Comparison of ENCODE assay signal across 26 cellular contexts in genomic region chr6:61134028-61134427, GRCh38.
DNase-seq lines count a peak whose midpoint lies in the region; ATAC-seq, FAIRE-seq and TF ChIP-seq lines count a peak whose summit lies in the region.
"Had no signal": no experiment of that assay in that cellular context is flagged by ENCODE, and none has a peak within 500 bp of the region (broad histone marks: within the 10 kb centered on the region; RNA-seq: fewer than 3 reads in every experiment).

No MANE protein-coding gene starts in this region.

- H3K36me3 ChIP-seq in kidney (ENCODE audit: control insufficient read depth in 1 of 2, insufficient read depth in 2 of 2, low read length in 2 of 2): no peaks in the 10 kb centered on the region
- H3K36me3 ChIP-seq in aorta (ENCODE audit: control insufficient read depth in 1 of 2, insufficient read depth in 2 of 2, low read length in 1 of 2): no peaks in the 10 kb centered on the region
- no peaks in the 10 kb centered on the region for H3K36me3 ChIP-seq in MG63
- H3K36me3 ChIP-seq: BLaER1 treated with 17β-estradiol and CSF1 and Interleukin-3, amounts not matched to agents 10 nM and 100 nM had no signal

- H3K27ac ChIP-seq in kidney (ENCODE audit: low read depth in 2 of 2, low read length in 2 of 2) (no peak overlapping the region), aorta (ENCODE audit: low read depth in 1 of 2, low read length in 2 of 2) (no peak overlapping the region)
- H3K27ac ChIP-seq: BLaER1 treated with 17β-estradiol and CSF1 and Interleukin-3, amounts not matched to agents 10 nM and 100 nM; C4-2B had no signal

- DNase-seq in kidney (peak; percentile 55), mesenteric fat pad (ENCODE audit: low spot score) (peak; percentile 68), aorta (peak; percentile 14 to 40), MG63 (no peak), ACHN (no peak)
- DNase-seq in activated CD8-positive, alpha-beta T cell treated with anti-CD3 and anti-CD28 coated beads, Interleukin-2, amount 10 ng/mL, durations not matched to agents 7 days and 5 days: no peak
- DNase-seq: 8988T; AML-193; CD4-positive, alpha-beta memory T cell; CD4-positive, CD25-positive, alpha-beta regulatory T cell; CD8-positive, alpha-beta memory T cell; COR-L47; DMS 273 treated with DMSO at 0.1 percent for 48 hours; DMS153; DMS53; DMS79; DND-41; EL; GDM1 had no signal

- H3K4me1 Mint-ChIP-seq in activated CD8-positive, alpha-beta T cell treated with anti-CD3 and anti-CD28 coated beads, Interleukin-2, amount 10 ng/mL, durations not matched to agents 7 days and 5 days (ENCODE audit: low read depth): no peaks in the 10 kb centered on the region
- H3K4me1 Mint-ChIP-seq: B cell; CD4-positive, alpha-beta memory T cell; CD4-positive, CD25-positive, alpha-beta regulatory T cell; CD8-positive, alpha-beta memory T cell had no signal

- TF ChIP-seq CTCF in kidney (IDR thresholded peaks at IDR 0.05; ENCODE audit: borderline replicate concordance, extremely low read depth, insufficient read depth): no peak

- H3K27ac Mint-ChIP-seq in activated CD8-positive, alpha-beta T cell treated with anti-CD3 and anti-CD28 coated beads, Interleukin-2, amount 10 ng/mL, durations not matched to agents 7 days and 5 days: no peak overlapping the region
- H3K27ac Mint-ChIP-seq: B cell; CD4-positive, alpha-beta memory T cell; CD8-positive, alpha-beta memory T cell had no signal

- H3K27me3 Mint-ChIP-seq in activated CD8-positive, alpha-beta T cell treated with anti-CD3 and anti-CD28 coated beads, Interleukin-2, amount 10 ng/mL, durations not matched to agents 7 days and 5 days (ENCODE audit: low read depth): no peaks in the 10 kb centered on the region
- H3K27me3 Mint-ChIP-seq: B cell; CD4-positive, alpha-beta memory T cell; CD4-positive, CD25-positive, alpha-beta regulatory T cell; CD8-positive, alpha-beta memory T cell had no signal

- CTCF ChIA-PET in activated CD8-positive, alpha-beta T cell treated with anti-CD3 and anti-CD28 coated beads, Interleukin-2, amount 10 ng/mL, durations not matched to agents 7 days and 5 days (lab: Charles Lee): no interaction called here

- 80 to 86% methylated on average over 5 of the region's 5 CpGs for WGBS in aorta, 2 donors

- H3K9me3 ChIP-seq in kidney (ENCODE audit: control insufficient read depth in 1 of 2, low read length in 2 of 2) (no peaks in the 10 kb centered on the region), aorta (ENCODE audit: control insufficient read depth, low read length) (no peaks in the 10 kb centered on the region), MG63 (no peaks in the 10 kb centered on the region)
- H3K9me3 ChIP-seq: BLaER1 treated with 17β-estradiol and CSF1 and Interleukin-3, amounts not matched to agents 10 nM and 100 nM had no signal

- in situ Hi-C loops in ACHN (cut with HindIII; ENCODE audit: low pct_ligation_motif_present, low pct_unique_long_range_greater_than_20kb, low sequenced_read_pairs): no loop called here

- H3K4me1 ChIP-seq in kidney (ENCODE audit: control insufficient read depth in 1 of 2, insufficient read depth in 1 of 2, low read depth in 1 of 2, low read length in 2 of 2) (no peaks in the 10 kb centered on the region), aorta (ENCODE audit: control insufficient read depth in 1 of 2, insufficient read depth in 2 of 2, low read length in 2 of 2) (no peaks in the 10 kb centered on the region)
- H3K4me1 ChIP-seq: BLaER1 treated with 17β-estradiol and CSF1 and Interleukin-3, amounts not matched to agents 10 nM and 100 nM had no signal

- H3K36me3 Mint-ChIP-seq in activated CD8-positive, alpha-beta T cell treated with anti-CD3 and anti-CD28 coated beads, Interleukin-2, amount 10 ng/mL, durations not matched to agents 7 days and 5 days (ENCODE audit: low read depth): no peaks in the 10 kb centered on the region
- H3K36me3 Mint-ChIP-seq: CD4-positive, alpha-beta memory T cell; CD4-positive, CD25-positive, alpha-beta regulatory T cell; CD8-positive, alpha-beta memory T cell had no signal

- peaks cover 8% of the 10 kb centered on the region for H3K9me3 Mint-ChIP-seq in activated CD8-positive, alpha-beta T cell treated with anti-CD3 and anti-CD28 coated beads, Interleukin-2, amount 10 ng/mL, durations not matched to agents 7 days and 5 days (ENCODE audit: insufficient read depth)

- no peak for ATAC-seq in aorta (ENCODE audit: low FRiP score)
- no peak for ATAC-seq in activated CD8-positive, alpha-beta T cell treated with anti-CD3 and anti-CD28 coated beads, Interleukin-2, amount 10 ng/mL, durations not matched to agents 7 days and 5 days
- ATAC-seq: GM12878 had no signal

- H3K9ac ChIP-seq in kidney (ENCODE audit: low read length in 2 of 2): no peak overlapping the region
- H3K9ac ChIP-seq: BLaER1 treated with 17β-estradiol and CSF1 and Interleukin-3, amounts not matched to agents 10 nM and 100 nM had no signal

- POLR2A ChIA-PET in activated CD8-positive, alpha-beta T cell treated with anti-CD3 and anti-CD28 coated beads, Interleukin-2, amount 10 ng/mL, durations not matched to agents 7 days and 5 days (lab: Charles Lee): no interaction called here

- H3K27me3 ChIP-seq in aorta (ENCODE audit: control insufficient read depth in 1 of 2, insufficient read depth in 2 of 2, low read length in 1 of 2) (no peaks in the 10 kb centered on the region), MG63 (no peaks in the 10 kb centered on the region)
- H3K27me3 ChIP-seq: BLaER1 treated with 17β-estradiol and CSF1 and Interleukin-3, amounts not matched to agents 10 nM and 100 nM had no signal

- no peak overlapping the region for H3K4me3 Mint-ChIP-seq in activated CD8-positive, alpha-beta T cell treated with anti-CD3 and anti-CD28 coated beads, Interleukin-2, amount 10 ng/mL, durations not matched to agents 7 days and 5 days
- H3K4me3 Mint-ChIP-seq: B cell; CD4-positive, alpha-beta memory T cell; CD4-positive, CD25-positive, alpha-beta regulatory T cell; CD8-positive, alpha-beta memory T cell had no signal

- no peak overlapping the region for H3K4me3 ChIP-seq in kidney (ENCODE audit: low read length in 2 of 2)
- no peak overlapping the region for H3K4me3 ChIP-seq in aorta (ENCODE audit: low read length in 2 of 2)
- no peak overlapping the region for H3K4me3 ChIP-seq in MG63
- H3K4me3 ChIP-seq: BLaER1 treated with 17β-estradiol and CSF1 and Interleukin-3, amounts not matched to agents 10 nM and 100 nM; GM12878 had no signal

- intact Hi-C loops in kidney (cut with DNase I) (no loop called here), aorta (cut with DNase I) (no loop called here)

- FAIRE-seq in kidney (lab: Jason Lieb, UNC): no peak
- FAIRE-seq: A204.1, GM12878, GM12892, GM18507 had no signal

Comparison
In these comparisons a context has a peak if more than half of its experiments do, and no peak if none do; other contexts are left out.
1. DNase-seq: peak in kidney (single experiment), mesenteric fat pad (single experiment) and aorta (2 of 2); none in MG63 (single experiment), ACHN (single experiment) and activated CD8-positive, alpha-beta T cell treated with anti-CD3 and anti-CD28 coated beads, Interleukin-2, amount 10 ng/mL, durations not matched to agents 7 days and 5 days (single experiment).